ENCODE assay signal across 10 cellular contexts in genomic region chr6:132713355-132714134, GRCh38. TPM values are rescaled to one million over a fixed set of nuclear protein-coding genes. Genes with fewer than 3 reads are reported as not detected.
DNase-seq lines count a peak whose midpoint lies in the region; ATAC-seq and TF ChIP-seq lines count a peak whose summit lies in the region.
"Had no signal": no experiment of that assay in that cellular context is flagged by ENCODE, and none has a peak within 500 bp of the region (broad histone marks: within the 10 kb centered on the region; RNA-seq: fewer than 3 reads in every experiment).

TSS of gene VNN1 (minus strand) at chr6:132714055. CDS start at chr6:132714035, 20 bp downstream.

- H3K36me3 ChIP-seq in gastroesophageal sphincter: no peaks in the 10 kb centered on the region
- H3K36me3 ChIP-seq in BE2C: no peaks in the 10 kb centered on the region
- H3K36me3 ChIP-seq in SJCRH30: no peaks in the 10 kb centered on the region

- TF ChIP-seq POLR2A in gastroesophageal sphincter (IDR thresholded peaks at IDR 0.05): no peak

- H3K4me3 Mint-ChIP-seq in stimulated activated memory B cell treated with anti-CD40 and anti-IgM and Interleukin-4, amounts not matched to agents 10 μg/mL and 1 μg/mL and 100 μg/mL, for 72 hours: no peak within 1 kb of the TSS
- H3K4me3 Mint-ChIP-seq: activated naive CD8-positive, alpha-beta T cell treated with anti-CD3 and anti-CD28 coated beads, Interleukin-2, amount 10 ng/mL, durations not matched to agents 7 days and 5 days had no signal

- TF ChIP-seq CTCF in gastroesophageal sphincter (IDR thresholded peaks at IDR 0.05) (no peak), BE2C (IDR thresholded peaks at IDR 0.05; ENCODE audit: low read depth, low read length) (no peak)

- H3K27me3 Mint-ChIP-seq in stimulated activated memory B cell treated with anti-CD40 and anti-IgM and Interleukin-4, amounts not matched to agents 10 μg/mL and 1 μg/mL and 100 μg/mL, for 72 hours: peaks cover 18% of the 10 kb centered on the region

- H3K27me3 ChIP-seq in gastroesophageal sphincter (no peaks in the 10 kb centered on the region), BE2C (peaks cover 2% of the 10 kb centered on the region; the same call in 1 of the 2 replicates), SJCRH30 (no peaks in the 10 kb centered on the region)

- H3K27ac Mint-ChIP-seq in stimulated activated memory B cell treated with anti-CD40 and anti-IgM and Interleukin-4, amounts not matched to agents 10 μg/mL and 1 μg/mL and 100 μg/mL, for 72 hours: peak within 1 kb of the TSS; percentile 42
- H3K27ac Mint-ChIP-seq: activated naive CD8-positive, alpha-beta T cell treated with anti-CD3 and anti-CD28 coated beads, Interleukin-2, amount 10 ng/mL, durations not matched to agents 7 days and 5 days had no signal

- no peaks in the 10 kb centered on the region for H3K9me3 Mint-ChIP-seq in stimulated activated memory B cell treated with anti-CD40 and anti-IgM and Interleukin-4, amounts not matched to agents 10 μg/mL and 1 μg/mL and 100 μg/mL, for 72 hours
- H3K9me3 Mint-ChIP-seq: activated naive CD8-positive, alpha-beta T cell treated with anti-CD3 and anti-CD28 coated beads, Interleukin-2, amount 10 ng/mL, durations not matched to agents 7 days and 5 days had no signal

- ATAC-seq in GM19463 (IDR thresholded peaks at IDR 0.05; ENCODE audit: unreplicated experiment) (peak; percentile 62), gastroesophageal sphincter (peak; percentile 62)
- ATAC-seq in stimulated activated memory B cell treated with anti-CD40 and anti-IgM and Interleukin-4, amounts not matched to agents 10 μg/mL and 1 μg/mL and 100 μg/mL, for 72 hours: peak; percentile 87

- H3K4me1 Mint-ChIP-seq in stimulated activated memory B cell treated with anti-CD40 and anti-IgM and Interleukin-4, amounts not matched to agents 10 μg/mL and 1 μg/mL and 100 μg/mL, for 72 hours: peaks cover 6% of the 10 kb centered on the region
- H3K4me1 Mint-ChIP-seq: activated naive CD8-positive, alpha-beta T cell treated with anti-CD3 and anti-CD28 coated beads, Interleukin-2, amount 10 ng/mL, durations not matched to agents 7 days and 5 days had no signal

- H3K9me3 ChIP-seq in gastroesophageal sphincter (no peaks in the 10 kb centered on the region), BE2C (no peaks in the 10 kb centered on the region), SJCRH30 (replicated peaks) (no peaks in the 10 kb centered on the region)

- 82 to 86% methylated on average over 8 of the region's 8 CpGs for WGBS in gastroesophageal sphincter (ENCODE audit: low coverage in 1 of 2), 2 donors

- no peak within 1 kb of the TSS for H3K4me3 ChIP-seq in gastroesophageal sphincter
- H3K4me3 ChIP-seq in BE2C (ENCODE audit: low read depth, low read length): no peak within 1 kb of the TSS
- H3K4me3 ChIP-seq in SJCRH30: no peak within 1 kb of the TSS

- H3K27ac ChIP-seq in gastroesophageal sphincter: no peak within 1 kb of the TSS
- H3K27ac ChIP-seq in SJCRH30: no peak within 1 kb of the TSS

- H3K4me1 ChIP-seq in gastroesophageal sphincter: peaks cover 0 to 4% (median 0%) of the 10 kb centered on the region in 3 donors
- H3K4me1 ChIP-seq in BE2C: no peaks in the 10 kb centered on the region
- no peaks in the 10 kb centered on the region for H3K4me1 ChIP-seq in SJCRH30

- no peaks in the 10 kb centered on the region for H3K36me3 Mint-ChIP-seq in stimulated activated memory B cell treated with anti-CD40 and anti-IgM and Interleukin-4, amounts not matched to agents 10 μg/mL and 1 μg/mL and 100 μg/mL, for 72 hours
- H3K36me3 Mint-ChIP-seq: activated naive CD8-positive, alpha-beta T cell treated with anti-CD3 and anti-CD28 coated beads, Interleukin-2, amount 10 ng/mL, durations not matched to agents 7 days and 5 days had no signal

- DNase-seq in LHCN-M2 (ENCODE audit: low read depth): peak; percentile 96
- no peak for DNase-seq in NCI-H146 treated with DMSO at 0.1 percent for 48 hours (lab: John Stamatoyannopoulos, UW; ENCODE audit: unreplicated experiment)
- DNase-seq in BE2C: no peak
- no peak for DNase-seq in A172 (ENCODE audit: low spot score)
- no peak for DNase-seq in SJCRH30
- DNase-seq: activated naive CD8-positive, alpha-beta T cell treated with anti-CD3 and anti-CD28 coated beads, Interleukin-2, amount 10 ng/mL, durations not matched to agents 7 days and 5 days; T-helper 2 cell had no signal

- no peak for TF ChIP-seq EP300 in gastroesophageal sphincter (IDR thresholded peaks at IDR 0.05)

RNA-seq across cellular contexts. Expression of gene VNN1, which starts in this region (rescaled TPM):
- total RNA-seq in LHCN-M2 (2014; rRNA removed): 4.2 and 6.6 TPM in 2 replicates
- polyA plus RNA-seq in LHCN-M2 (2012): 0.49 TPM
- total RNA-seq in gastroesophageal sphincter: 1 to 10 TPM in 2 of 4 donors, under 1 TPM in 1, not detected in 1; 0.15 to 3.9 (median 2.2) TPM
- polyA plus RNA-seq in BE2C (2012; ENCODE audit: insufficient read depth, insufficient read length, low read depth): not detected
- 0.31 and 0.71 TPM in 2 replicates for total RNA-seq in A172 (2014; rRNA removed; shearing (Covaris generic))
- 0.10 TPM in 1 of 2 replicates, not detected in the other for total RNA-seq in SJCRH30 (2014; rRNA removed; shearing (Covaris generic))
- total RNA-seq: activated naive CD8-positive, alpha-beta T cell treated with anti-CD3 and anti-CD28 coated beads, Interleukin-2, amount 10 ng/mL, durations not matched to agents 7 days and 5 days had no signal
